8 cellular contexts compared by ENCODE assay signal in genomic region chr4:75724066-75724866, GRCh38. TPM values are rescaled to one million over a fixed set of nuclear protein-coding genes. Genes with fewer than 3 reads are reported as not detected.
DNase-seq lines count a peak whose midpoint lies in the region; TF ChIP-seq lines count a peak whose summit lies in the region.

TSS of gene USO1 (plus strand) at chr4:75724577. CDS start at chr4:75724820, 243 bp downstream.

- POLR2A ChIA-PET in Caco-2 (lab: Charles Lee) = interaction anchor here (0.5 to 2.1 kb wide), 25 partner anchors 8 to 335 kb away, joined by 3 to 28 read pairs (median 4); partner anchors contain the start of genes CDKL2, G3BP2, ODAPH and RCHY1

- BruUV-seq in Caco-2 (replicated peaks; lab: Mats Ljungman, UMichigan) = no TSS peak

- H3K4me3 Mint-ChIP-seq in Caco-2 (ENCODE audit: unreplicated experiment) = peak within 1 kb of the TSS; percentile 90

- H3K27ac Mint-ChIP-seq in Caco-2 (ENCODE audit: unreplicated experiment) = peak within 1 kb of the TSS; percentile 99

- H3K9me3 ChIP-seq in Caco-2 = no peaks in the 10 kb centered on the region

- peak; percentile 76 to 81 for TF ChIP-seq CTCF in Caco-2 (IDR thresholded peaks at IDR 0.05; ENCODE audit: insufficient read depth in 1 of 2, low read depth in 1 of 2, low read length in 1 of 2, severe bottlenecking in 1 of 2, unreplicated experiment in 1 of 2)
- TF ChIP-seq CTCF in GM20000 (IDR thresholded peaks at IDR 0.05; ENCODE audit: extremely low read depth, missing control alignments) = peak; percentile 51

- H3K27me3 ChIP-seq in Caco-2 (replicated peaks; ENCODE audit: control insufficient read depth, insufficient read depth, low read length) = no peaks in the 10 kb centered on the region

- no peaks in the 10 kb centered on the region for H3K36me3 ChIP-seq in Caco-2 (ENCODE audit: control insufficient read depth, insufficient read depth, low read length)

- H3K36me3 Mint-ChIP-seq in Caco-2 (ENCODE audit: insufficient read depth, unreplicated experiment) = peaks cover 22% of the 10 kb centered on the region

- no peaks in the 10 kb centered on the region for H3K27me3 Mint-ChIP-seq in Caco-2 (ENCODE audit: insufficient read depth, unreplicated experiment)

- peaks cover 15% of the 10 kb centered on the region for H3K4me1 Mint-ChIP-seq in Caco-2 (ENCODE audit: low read depth, unreplicated experiment)

- peak; percentile 98 to 99 for DNase-seq in Caco-2
- DNase-seq in GM20000 (ENCODE audit: low spot score) = peak; percentile 92
- peak; percentile 98 for DNase-seq in HT-29 (ENCODE audit: low spot score)
- peak; percentile 96 for DNase-seq in NK-92 treated with Interleukin-12 subunit alpha and Interleukin-12 subunit beta, amount 100 ng/mL, for 24 hours (lab: John Stamatoyannopoulos, UW)
- peak; percentile 100 for DNase-seq in activated CD8-positive, alpha-beta memory T cell treated with anti-CD3 and anti-CD28 coated beads for 24 hours
- peak; percentile 99 for DNase-seq in effector CD8-positive, alpha-beta T cell (lab: John Stamatoyannopoulos, UW)
- DNase-seq in lung microvascular endothelial cell (ENCODE audit: low read depth in 2 of 2) = peak; percentile 100
- DNase-seq in stimulated activated CD4-positive, alpha-beta T cell treated with anti-CD3 and anti-CD28 coated beads, TNF-alpha, amount 100 ng/mL, for 48 hours (ENCODE audit: low read depth in 3 of 3) = peak; percentile 97 to 99 (median 99)

- CTCF ChIA-PET in Caco-2 (lab: Charles Lee) = interaction anchor here (0.5 to 2.3 kb wide), 14 partner anchors 8 to 820 kb away, joined by 3 to 13 read pairs (median 4); partner anchors contain the start of genes CDKL2 and G3BP2

- peak within 1 kb of the TSS; percentile 99 for H3K4me3 ChIP-seq in Caco-2 (ENCODE audit: low read depth, low read length)

- peaks cover 18% of the 10 kb centered on the region; the same call in 1 of the 2 replicates for H3K4me1 ChIP-seq in Caco-2

- H3K9me3 Mint-ChIP-seq in Caco-2 (ENCODE audit: unreplicated experiment) = no peaks in the 10 kb centered on the region

- intact Hi-C loops in Caco-2 (cut with micrococcal nuclease; ENCODE audit: unreplicated experiment) = loop anchor here (1.0 kb wide), 4 partner anchors 21 to 124 kb away; partner anchors contain the start of gene G3BP2

RNA-seq across cellular contexts. Expression of gene USO1, which starts in this region (rescaled TPM):
- total RNA-seq in Caco-2 (2022) = 55.4 and 59.7 TPM in 2 replicates
- 23.4 and 24.5 TPM in 2 replicates for total RNA-seq in HT-29 (2014; rRNA removed; shearing (Covaris generic))
- 59.7 and 76.6 TPM in 2 replicates for total RNA-seq in lung microvascular endothelial cell

Comparison
In these comparisons a context has a peak if more than half of its experiments do, and no peak if none do; other contexts are left out.
1. Peak in every context shown above with its lines: DNase-seq and H3K4me3 ChIP-seq.